Comparison of ENCODE assay signal across 33 cellular contexts in genomic region chr16:76766538-76766937, GRCh38.
"Had no signal": no experiment of that assay in that cellular context is flagged by ENCODE, and none has a peak within 500 bp of the region (broad histone marks: within the 10 kb centered on the region; RNA-seq: fewer than 3 reads in every experiment).

No MANE protein-coding gene starts in this region.

- H3K4me3 ChIP-seq: ascending aorta, cardiac muscle cell had no signal

- H3K4me1 ChIP-seq: ascending aorta had no signal

- H3K27ac ChIP-seq: ascending aorta, cardiac muscle cell, VCaP had no signal

- DNase-seq: activated CD4-positive, alpha-beta memory T cell treated with anti-CD3 and anti-CD28 coated beads, Interleukin-2, amount 10 ng/mL, durations not matched to agents 7 days and 5 days; activated CD4-positive, alpha-beta T cell treated with anti-CD3 and anti-CD28 coated beads for 1 hour; activated CD4-positive, alpha-beta T cell treated with anti-CD3 and anti-CD28 coated beads for 36 hours; activated CD4-positive, alpha-beta T cell treated with anti-CD3 and anti-CD28 coated beads for 48 hours; activated CD4-positive, alpha-beta T cell treated with anti-CD3 and anti-CD28 coated beads, Interleukin-2, amount 10 ng/mL, durations not matched to agents 7 days and 5 days; activated CD4-positive, alpha-beta T cell treated with anti-CD3 and anti-CD28 coated beads, Interleukin-2, amount 50 U/mL, for 48 hours; activated CD4-positive, CD25-positive, alpha-beta regulatory T cell; activated CD8-positive, alpha-beta memory T cell treated with anti-CD3 and anti-CD28 coated beads for 24 hours; activated CD8-positive, alpha-beta memory T cell treated with anti-CD3 and anti-CD28 coated beads, Interleukin-2, amount 10 ng/mL, durations not matched to agents 7 days and 5 days; activated CD8-positive, alpha-beta memory T cell treated with anti-CD3 and anti-CD28 coated beads, Interleukin-2, amount 50 U/mL, for 48 hours; activated CD8-positive, alpha-beta T cell treated with anti-CD3 and anti-CD28 coated beads, Interleukin-2, amount 10 ng/mL, durations not matched to agents 7 days and 5 days; activated effector memory CD4-positive, alpha-beta T cell treated with Interleukin-2 at 50 U/mL for 16 hours; activated gamma-delta T cell; activated naive CD4-positive, alpha-beta T cell treated with anti-CD3 and anti-CD28 coated beads, Interleukin-2, amount 10 ng/mL, durations not matched to agents 7 days and 5 days; activated naive CD4-positive, alpha-beta T cell treated with Interleukin-2 at 50 U/mL for 16 hours; activated naive CD8-positive, alpha-beta T cell treated with anti-CD3 and anti-CD28 coated beads, Interleukin-2, amount 10 ng/mL, durations not matched to agents 7 days and 5 days; activated naive CD8-positive, alpha-beta T cell treated with anti-CD3 and anti-CD28 coated beads, Interleukin-2, amount 50 U/mL, for 24 hours; activated T-cell treated with anti-CD3 and anti-CD28 coated beads, Interleukin-2, amount 50 U/mL, for 24 hours; activated T-cell treated with anti-CD3 and anti-CD28 coated beads, Interleukin-2, amount 50 U/mL, for 48 hours; amygdala; anterior cingulate cortex; caudate nucleus; cerebellar nuclear complex; T-helper 1 cell; T-helper 2 cell; T-helper 9 cell had no signal

- H3K36me3 ChIP-seq: ascending aorta, cardiac muscle cell had no signal

- FAIRE-seq: bronchial epithelial cell, TTC549 had no signal

- H3K27me3 ChIP-seq: ascending aorta, cardiac muscle cell had no signal

- ATAC-seq: activated CD4-positive, alpha-beta T cell treated with anti-CD3 and anti-CD28 coated beads for 36 hours; activated CD4-positive, CD25-positive, alpha-beta regulatory T cell treated with anti-CD3 and anti-CD28 coated beads, Interleukin-2, amount 50 U/mL, for 24 hours; activated CD8-positive, alpha-beta memory T cell treated with anti-CD3 and anti-CD28 coated beads, Interleukin-2, amount 10 ng/mL, durations not matched to agents 7 days and 5 days; activated CD8-positive, alpha-beta T cell treated with anti-CD3 and anti-CD28 coated beads, Interleukin-2, amount 10 ng/mL, durations not matched to agents 7 days and 5 days; activated naive CD8-positive, alpha-beta T cell treated with anti-CD3 and anti-CD28 coated beads, Interleukin-2, amount 50 U/mL, for 24 hours; WTC11 had no signal
